In genomic region chr1:156892190-156893047, GRCh38 we compare ENCODE assay signal across 8 cellular contexts.
DNase-seq lines count a peak whose midpoint lies in the region; ATAC-seq and TF ChIP-seq lines count a peak whose summit lies in the region.

No MANE protein-coding gene starts in this region.

- H3K4me3 ChIP-seq in cardiac fibroblast (replicated peaks in 1 of 2; ENCODE audit: low read depth in 2 of 2, low read length in 2 of 2) = peak overlapping the region; percentile 22 to 30

- peak; percentile 73 for DNase-seq in DMS 273 treated with DMSO at 0.1 percent for 48 hours (lab: John Stamatoyannopoulos, UW)
- peak; percentile 76 for DNase-seq in NCI-H2171 treated with DMSO at 0.1 percent for 48 hours (lab: John Stamatoyannopoulos, UW)
- DNase-seq in activated CD4-positive, CD25-positive, alpha-beta regulatory T cell (lab: John Stamatoyannopoulos, UW) = peak; percentile 57 to 73 (median 70)
- peak; percentile 90 to 95 for DNase-seq in cardiac fibroblast (ENCODE audit: low read depth in 2 of 2)
- DNase-seq in islet precursor cell = peak; percentile 96
- DNase-seq in stimulated activated CD4-positive, alpha-beta T cell treated with anti-CD3 and anti-CD28 coated beads, Interleukin-15, amount 100 ng/mL, for 48 hours (ENCODE audit: low read depth in 2 of 2) = peak; percentile 75 to 89

- peak; percentile 60 for ATAC-seq in HG02763 (IDR thresholded peaks at IDR 0.05; ENCODE audit: unreplicated experiment)
- no peak for ATAC-seq in HG03045 (IDR thresholded peaks at IDR 0.05; ENCODE audit: unreplicated experiment)

- TF ChIP-seq CTCF in cardiac fibroblast (IDR thresholded peaks at IDR 0.05; ENCODE audit: low read depth, low read length) = peak; percentile 84
